Comparison of ENCODE assay signal across 26 cellular contexts in genomic region chr6:136538836-136539235, GRCh38.
"Had no signal": no experiment of that assay in that cellular context is flagged by ENCODE, and none has a peak within 500 bp of the region (broad histone marks: within the 10 kb centered on the region; RNA-seq: fewer than 3 reads in every experiment).

No MANE protein-coding gene starts in this region.

- ATAC-seq: heart right ventricle; left lobe of liver; natural killer cell treated with Interleukin-12 subunit alpha and Interleukin-12 subunit beta and Interleukin-15 and Interleukin-18, amount 100 ng/mL, for 72 hours; pancreas; sciatic nerve; stimulated activated naive CD8-positive, alpha-beta T cell treated with anti-CD3 and anti-CD28 coated beads, Interleukin-15, amount 100 ng/mL, for 72 hours had no signal

- DNase-seq: cerebellar nuclear complex; cortex of kidney; foreskin melanocyte; glutamatergic neuron; heart right ventricle; hippocampal formation; naive B cell; pancreas; stimulated activated CD4-positive, alpha-beta T cell treated with anti-CD3 and anti-CD28 coated beads, Interleukin-12 subunit alpha, Interleukin-12 subunit beta, amount 100 ng/mL, for 4 hours; stimulated activated CD4-positive, alpha-beta T cell treated with anti-CD3 and anti-CD28 coated beads, Interleukin-1b, Interleukin-23, amount 100 ng/mL, for 48 hours; stimulated activated CD4-positive, alpha-beta T cell treated with anti-CD3 and anti-CD28 coated beads, Interleukin-4, amount 100 ng/mL, for 1 hour; stimulated activated CD8-positive, alpha-beta memory T cell treated with anti-CD3 and anti-CD28 coated beads, Interleukin-4, amount 100 ng/mL, for 48 hours; stimulated activated naive CD4-positive, alpha-beta T cell; stimulated activated naive CD8-positive, alpha-beta T cell treated with anti-CD3 and anti-CD28 coated beads, Interleukin-15, amount 100 ng/mL, for 72 hours; transverse colon had no signal

- H3K36me3 ChIP-seq: esophagus muscularis mucosa, heart right ventricle, neutrophil, pancreas, prostate gland, right atrium auricular region, suprapubic skin, transverse colon had no signal

- H3K4me3 ChIP-seq: esophagus muscularis mucosa, heart right ventricle, lung, pancreas, prostate gland, right atrium auricular region, smooth muscle cell, suprapubic skin, transverse colon had no signal

- H3K9me3 ChIP-seq: esophagus muscularis mucosa, heart right ventricle, neutrophil, pancreas, prostate gland, right atrium auricular region, suprapubic skin, transverse colon had no signal

- H3K27me3 ChIP-seq: esophagus muscularis mucosa, heart right ventricle, neutrophil, pancreas, right atrium auricular region, suprapubic skin, transverse colon had no signal

- H3K4me2 ChIP-seq: smooth muscle cell had no signal

- H3K4me1 ChIP-seq: esophagus muscularis mucosa, heart right ventricle, prostate gland, right atrium auricular region had no signal

- H3K27ac ChIP-seq: epithelial cell of prostate, esophagus muscularis mucosa, heart right ventricle, neutrophil, pancreas, prostate gland, right atrium auricular region, suprapubic skin, transverse colon had no signal
